ENCODE assay signal across 3 cellular contexts in the genomic region with DNA sequence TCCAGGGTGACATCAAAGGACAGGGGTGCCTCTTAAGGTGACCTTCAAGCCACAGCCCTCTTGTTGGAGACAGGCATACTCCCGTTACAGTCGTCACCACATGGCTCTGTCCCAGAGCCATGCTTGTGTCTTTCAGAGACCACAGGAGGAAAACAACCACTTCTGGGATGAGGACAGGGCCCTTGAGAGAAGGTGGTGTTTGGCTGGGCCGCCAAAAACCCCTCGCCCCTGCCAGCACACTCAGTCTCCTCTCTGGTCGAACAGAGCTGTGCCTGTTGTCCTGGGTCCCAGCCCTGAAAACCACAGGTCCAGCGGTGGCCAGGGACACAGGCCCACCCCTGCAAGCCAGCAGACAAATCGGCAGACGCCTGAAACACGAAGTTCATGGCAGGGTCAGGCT. TPM values are rescaled to one million over a fixed set of nuclear protein-coding genes. Genes with fewer than 3 reads are reported as not detected.
"Had no signal": no experiment of that assay in that cellular context is flagged by ENCODE, and none has a peak within 500 bp of the region (broad histone marks: within the 10 kb centered on the region; RNA-seq: fewer than 3 reads in every experiment).

No MANE protein-coding gene starts in this region.

RNA-seq across cellular contexts. Expression of gene ROPN1B, which starts 44.7 kb away (rescaled TPM):
- total RNA-seq: LHCN-M2, MCF 10A, NCI-H460 had no signal
